Comparison of ENCODE assay signal across 12 cellular contexts in the genomic region with DNA sequence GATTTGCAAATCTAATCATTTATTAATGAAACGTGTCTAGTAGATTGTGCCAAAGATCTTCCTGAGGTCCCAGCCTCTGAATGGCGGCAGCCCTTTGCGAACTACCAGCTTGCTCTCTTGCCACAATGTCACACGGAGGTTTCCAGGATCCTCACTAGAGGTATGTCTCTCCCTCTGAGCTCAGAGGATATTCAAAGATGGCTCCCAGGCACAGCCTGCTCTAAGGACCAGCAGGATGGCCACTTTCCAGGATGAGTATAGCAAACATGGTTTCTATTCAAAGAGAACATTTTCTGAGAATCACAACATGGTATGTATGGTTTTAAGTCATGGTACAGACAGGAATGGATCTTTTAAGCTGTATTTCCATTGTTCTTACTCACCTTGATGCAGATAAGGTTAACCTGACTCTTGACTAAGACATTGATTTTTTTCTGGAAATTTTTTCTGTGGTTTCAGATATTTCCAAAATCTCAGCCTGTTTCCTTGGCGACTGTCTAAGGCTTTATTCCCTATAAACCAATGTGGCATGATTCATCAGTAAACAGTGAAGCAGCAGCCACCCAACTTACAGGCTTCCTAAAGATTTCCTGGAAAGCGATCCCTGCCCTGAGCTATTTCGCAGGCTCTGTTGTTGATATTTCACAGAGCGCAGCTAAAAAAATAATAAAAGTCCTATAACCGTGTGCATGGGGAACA. TPM values are rescaled to one million over a fixed set of nuclear protein-coding genes. Genes with fewer than 3 reads are reported as not detected.
DNase-seq lines count a peak whose midpoint lies in the region; ATAC-seq and TF ChIP-seq lines count a peak whose summit lies in the region.
"Had no signal": no experiment of that assay in that cellular context is flagged by ENCODE, and none has a peak within 500 bp of the region (broad histone marks: within the 10 kb centered on the region; RNA-seq: fewer than 3 reads in every experiment).

No MANE protein-coding gene starts in this region.

- intact Hi-C loops in mammary epithelial cell (cut with micrococcal nuclease) = no loop called here

- H2AK5ac ChIP-seq in H9 (ENCODE audit: insufficient read length, low read length) = no peak overlapping the region

- ATAC-seq in GM21526 (IDR thresholded peaks at IDR 0.05; ENCODE audit: low FRiP score, unreplicated experiment) = no peak
- ATAC-seq: WTC11 had no signal

- WGBS in mammary epithelial cell (ENCODE audit: low coverage, missing lambda C conversion rate) = 63% methylated on average over 9 of the region's 9 CpGs
- no CpG with 5 or more reads among the region's 9 CpGs for WGBS in H9 (ENCODE audit: extremely low coverage, insufficient read length, low lambda C conversion rate)

- no peaks in the 10 kb centered on the region for H3K23me2 ChIP-seq in H9 (ENCODE audit: insufficient read length, low read depth, low read length, poor library complexity, severe bottlenecking)

- H3K4me3 ChIP-seq in LNCaP clone FGC (ENCODE audit: low read depth, low read length) (no peak overlapping the region), mammary epithelial cell (replicated peaks in 1 of 3; ENCODE audit: insufficient read depth in 1 of 3, low read depth in 2 of 3, low read length in 3 of 3) (no peak overlapping the region)

- H3K14ac ChIP-seq in H9 (ENCODE audit: insufficient read depth, low read length) = no peak overlapping the region

- H3K27ac Mint-ChIP-seq in H9 = no peak overlapping the region
- H3K27ac Mint-ChIP-seq: activated T-cell treated with anti-CD3 and anti-CD28 coated beads, Interleukin-2, amount 50 U/mL, for 24 hours; CD4-positive, alpha-beta T cell; WTC11 had no signal

- no peak overlapping the region for H2BK5ac ChIP-seq in H9 (ENCODE audit: insufficient read length, low read length)

- no peak overlapping the region for H3K56ac ChIP-seq in H9 (ENCODE audit: insufficient read length, low read depth, low read length)

- no peak for TF ChIP-seq CTCF in AG09319 (IDR thresholded peaks at IDR 0.05; ENCODE audit: low read depth, low read length)
- no peak for TF ChIP-seq CTCF in LNCaP clone FGC (IDR thresholded peaks at IDR 0.05; ENCODE audit: control insufficient read depth, extremely low read depth, insufficient read depth)
- no peak for TF ChIP-seq CTCF in mammary epithelial cell (conservative IDR thresholded peaks at IDR 0.05 in 1 of 2, IDR thresholded peaks at IDR 0.05 in 1 of 2; ENCODE audit: extremely low read depth in 1 of 2, insufficient read depth in 1 of 2, low read depth in 1 of 2, low read length in 2 of 2)
- TF ChIP-seq CTCF in H9 (conservative IDR thresholded peaks at IDR 0.05) = no peak

- H3K4me1 ChIP-seq in mammary epithelial cell (ENCODE audit: insufficient read depth, low read length) (no peaks in the 10 kb centered on the region), H9 (ENCODE audit: insufficient read depth, low read length) (peaks cover 2% of the 10 kb centered on the region; the same call in 1 of the 2 replicates)

- no peak overlapping the region for H2BK20ac ChIP-seq in H9 (ENCODE audit: low read depth, low read length, poor library complexity, severe bottlenecking)

- no peak overlapping the region for H3K18ac ChIP-seq in H9 (ENCODE audit: insufficient read length, low read depth, low read length)

- peak; percentile 48 for DNase-seq in AG09319 (ENCODE audit: extremely low read depth, low read depth)
- DNase-seq in LNCaP clone FGC (ENCODE audit: low read depth) = peak; percentile 49
- DNase-seq in mammary epithelial cell = peak; percentile 60
- peak; percentile 72 for DNase-seq in kidney tubule cell (ENCODE audit: low spot score)
- no peak for DNase-seq in H9
- DNase-seq in NCI-H146 (lab: John Stamatoyannopoulos, UW) = no peak
- no peak for DNase-seq in NCI-H146 treated with DMSO at 0.1 percent for 48 hours (lab: John Stamatoyannopoulos, UW; ENCODE audit: unreplicated experiment)
- DNase-seq: activated T-cell treated with anti-CD3 and anti-CD28 coated beads, Interleukin-2, amount 50 U/mL, for 24 hours; CD4-positive, alpha-beta T cell; NCI-H1930 had no signal

- H4K91ac ChIP-seq in H9 (ENCODE audit: insufficient read length, low read depth, low read length) = no peak overlapping the region

- CTCF ChIA-PET in mammary epithelial cell (lab: Charles Lee; ENCODE audit: low non-redundant PET) = no interaction called here

- dilution Hi-C loops in mammary epithelial cell (cut with HindIII; ENCODE audit: low sequenced_read_pairs) = no loop called here

- H3T11ph ChIP-seq in H9 (ENCODE audit: low read length) = no peak overlapping the region

- in situ Hi-C loops in mammary epithelial cell (cut with MboI; ENCODE audit: low sequenced_read_pairs in 2 of 2) = no loop called here

- H3K23ac ChIP-seq in H9 (ENCODE audit: insufficient read length, low read depth, low read length) = no peak overlapping the region

- H3K9ac ChIP-seq in mammary epithelial cell (ENCODE audit: insufficient read depth, low read length) = no peak overlapping the region
- no peak overlapping the region for H3K9ac ChIP-seq in H9 (ENCODE audit: extremely low read depth, insufficient read length, low read length)

- H3K27ac ChIP-seq in mammary epithelial cell (ENCODE audit: insufficient read depth, low read depth, low read length) (no peak overlapping the region), H9 (ENCODE audit: insufficient read length, low read depth, low read length) (no peak overlapping the region)

- H2BK12ac ChIP-seq in H9 (ENCODE audit: insufficient read length, low read depth, low read length) = no peak overlapping the region

- no peak overlapping the region for H2BK120ac ChIP-seq in H9 (ENCODE audit: low read depth, low read length, poor library complexity, severe bottlenecking)

- H3K79me2 ChIP-seq in mammary epithelial cell (ENCODE audit: insufficient read depth, low read length) (no peaks in the 10 kb centered on the region), H9 (ENCODE audit: insufficient read depth, low read length) (no peaks in the 10 kb centered on the region)

- H4K5ac ChIP-seq in H9 (ENCODE audit: insufficient read length, low read depth, low read length) = no peak overlapping the region

- H3K4me3 Mint-ChIP-seq in H9 = no peak overlapping the region
- H3K4me3 Mint-ChIP-seq: activated T-cell treated with anti-CD3 and anti-CD28 coated beads, Interleukin-2, amount 50 U/mL, for 24 hours; CD4-positive, alpha-beta T cell; WTC11 had no signal

- H3K79me1 ChIP-seq in H9 (ENCODE audit: insufficient read depth, low read depth, low read length, poor library complexity, severe bottlenecking) = no peaks in the 10 kb centered on the region

- H3K36me3 ChIP-seq in mammary epithelial cell (ENCODE audit: insufficient read depth, low read length) = no peaks in the 10 kb centered on the region

- H3K27me3 ChIP-seq in mammary epithelial cell (ENCODE audit: insufficient read depth, low read length) (no peaks in the 10 kb centered on the region), H9 (ENCODE audit: insufficient read depth, low read length) (no peaks in the 10 kb centered on the region)

- H2BK15ac ChIP-seq in H9 (ENCODE audit: low read depth, low read length) = no peak overlapping the region

- H3K27me3 Mint-ChIP-seq in H9 (ENCODE audit: low read depth) = peaks cover 9% of the 10 kb centered on the region
- H3K27me3 Mint-ChIP-seq: activated T-cell treated with anti-CD3 and anti-CD28 coated beads, Interleukin-2, amount 50 U/mL, for 24 hours had no signal

- H3K4me1 Mint-ChIP-seq in H9 = peaks cover 38 to 53% of the 10 kb centered on the region in 2 experiments

- no peaks in the 10 kb centered on the region for H3K9me3 Mint-ChIP-seq in H9
- H3K9me3 Mint-ChIP-seq: activated T-cell treated with anti-CD3 and anti-CD28 coated beads, Interleukin-2, amount 50 U/mL, for 24 hours; CD4-positive, alpha-beta T cell; WTC11 had no signal

- H4K20me1 ChIP-seq in mammary epithelial cell (ENCODE audit: insufficient read depth, low read length) = no peaks in the 10 kb centered on the region
- no peaks in the 10 kb centered on the region for H4K20me1 ChIP-seq in H9 (ENCODE audit: control insufficient read depth, insufficient read depth, insufficient read length)

- H3K36me3 Mint-ChIP-seq in H9 (ENCODE audit: insufficient read depth in 1 of 3, low read depth in 3 of 3) = no peaks in the 10 kb centered on the region; a peak in 1 of 7 replicates
- H3K36me3 Mint-ChIP-seq: WTC11 had no signal

- H3K9me3 ChIP-seq in mammary epithelial cell (replicated peaks; ENCODE audit: insufficient read depth, low read length) (no peaks in the 10 kb centered on the region), H9 (ENCODE audit: control insufficient read depth, low read depth, low read length) (no peaks in the 10 kb centered on the region)

- peak overlapping the region; percentile 13 for H2AFZ ChIP-seq in mammary epithelial cell (ENCODE audit: low read depth, low read length)
- no peak overlapping the region for H2AFZ ChIP-seq in H9 (ENCODE audit: low read length)

- no peak overlapping the region for H3K4ac ChIP-seq in H9 (ENCODE audit: low read depth, low read length)

- no peak overlapping the region for H3K4me2 ChIP-seq in mammary epithelial cell (ENCODE audit: insufficient read depth, low read depth, low read length)
- no peak overlapping the region for H3K4me2 ChIP-seq in H9 (ENCODE audit: insufficient read depth, insufficient read length, low read length)

- no peak overlapping the region for H4K8ac ChIP-seq in H9 (replicated peaks; ENCODE audit: insufficient read length, low read depth, low read length)

- BruUV-seq in mammary epithelial cell (replicated peaks; lab: Mats Ljungman, UMichigan) = no TSS peak

RNA-seq across cellular contexts. Expression of a gene that starts 54.1 kb away (rescaled TPM):
- total RNA-seq in mammary epithelial cell (10 to 100 TPM; 41.3 to 81.5 TPM), H9 (2021) (32.2 and 33.4 TPM in 2 replicates)
- 32.7 TPM for polyA plus RNA-seq in mammary epithelial cell
- polyA minus RNA-seq in mammary epithelial cell = 90.2 TPM

Comparison
In these comparisons a context has a peak if more than half of its experiments do, and no peak if none do; other contexts are left out.
1. DNase-seq: peak in AG09319 (single experiment), LNCaP clone FGC (single experiment), mammary epithelial cell (single experiment) and kidney tubule cell (single experiment); none in H9 (single experiment), NCI-H146 (single experiment) and NCI-H146 treated with DMSO at 0.1 percent for 48 hours (single experiment).